ENCODE assay signal across 3 cellular contexts in the genomic region with DNA sequence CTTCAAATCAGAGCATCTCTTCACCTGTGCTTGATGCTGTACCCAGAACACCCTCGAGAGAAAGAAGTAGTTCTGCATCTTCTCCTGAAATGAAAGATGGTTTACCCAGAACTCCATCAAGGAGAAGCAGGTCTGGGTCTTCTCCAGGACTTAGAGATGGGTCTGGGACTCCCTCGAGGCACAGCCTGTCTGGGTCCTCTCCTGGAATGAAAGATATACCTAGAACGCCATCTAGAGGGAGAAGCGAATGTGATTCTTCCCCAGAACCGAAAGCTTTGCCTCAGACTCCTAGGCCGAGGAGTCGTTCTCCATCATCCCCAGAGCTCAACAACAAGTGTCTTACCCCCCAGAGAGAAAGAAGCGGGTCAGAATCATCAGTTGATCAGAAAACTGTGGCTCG.
A peak's percentile ranks its signal among the peaks of the same experiment; 100 is the strongest.
TF ChIP-seq lines count a peak whose summit lies in the region.

No MANE protein-coding gene starts in this region.

TF ChIP-seq in SK-N-SH, 30 proteins besides CTCF, POLR2A, EP300 and RAD21:
- TF ChIP-seq NRF1 (IDR thresholded peaks at IDR 0.05; ENCODE audit: low read depth, low read length) = no peak
- no peak for TF ChIP-seq GABPA (IDR thresholded peaks at IDR 0.05; ENCODE audit: low read depth)
- TF ChIP-seq, protein P1, sequence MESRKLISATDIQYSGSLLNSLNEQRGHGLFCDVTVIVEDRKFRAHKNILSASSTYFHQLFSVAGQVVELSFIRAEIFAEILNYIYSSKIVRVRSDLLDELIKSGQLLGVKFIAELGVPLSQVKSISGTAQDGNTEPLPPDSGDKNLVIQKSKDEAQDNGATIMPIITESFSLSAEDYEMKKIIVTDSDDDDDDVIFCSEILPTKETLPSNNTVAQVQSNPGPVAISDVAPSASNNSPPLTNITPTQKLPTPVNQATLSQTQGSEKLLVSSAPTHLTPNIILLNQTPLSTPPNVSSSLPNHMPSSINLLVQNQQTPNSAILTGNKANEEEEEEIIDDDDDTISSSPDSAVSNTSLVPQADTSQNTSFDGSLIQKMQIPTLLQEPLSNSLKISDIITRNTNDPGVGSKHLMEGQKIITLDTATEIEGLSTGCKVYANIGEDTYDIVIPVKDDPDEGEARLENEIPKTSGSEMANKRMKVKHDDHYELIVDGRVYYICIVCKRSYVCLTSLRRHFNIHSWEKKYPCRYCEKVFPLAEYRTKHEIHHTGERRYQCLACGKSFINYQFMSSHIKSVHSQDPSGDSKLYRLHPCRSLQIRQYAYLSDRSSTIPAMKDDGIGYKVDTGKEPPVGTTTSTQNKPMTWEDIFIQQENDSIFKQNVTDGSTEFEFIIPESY (IDR thresholded peaks at IDR 0.05; ENCODE audit: borderline replicate concordance, low read depth) = no peak
- TF ChIP-seq SIN3A (IDR thresholded peaks at IDR 0.05; ENCODE audit: borderline replicate concordance, low read depth, low read length) = no peak
- TF ChIP-seq FOXM1 (IDR thresholded peaks at IDR 0.05; ENCODE audit: low read depth) = no peak
- TF ChIP-seq ELF1 (IDR thresholded peaks at IDR 0.05) = no peak

TF ChIP-seq in SK-N-SH treated with all-trans-retinoic acid at 6 μM for 48 hours, 23 proteins besides CTCF, POLR2A, EP300 and RAD21:
- TF ChIP-seq ZNF70 (CRISPR knock-in tag; IDR thresholded peaks at IDR 0.05) (no peak), ARNTL (CRISPR knock-in tag; IDR thresholded peaks at IDR 0.05; ENCODE audit: borderline replicate concordance, low read depth) (no peak), TCF4 (CRISPR knock-in tag; IDR thresholded peaks at IDR 0.05; ENCODE audit: borderline replicate concordance) (no peak), ZNF565 (CRISPR knock-in tag; conservative IDR thresholded peaks at IDR 0.05; ENCODE audit: low read depth) (no peak), PPARA (CRISPR knock-in tag; IDR thresholded peaks at IDR 0.05; ENCODE audit: borderline replicate concordance) (no peak), CSDC2 (CRISPR knock-in tag; IDR thresholded peaks at IDR 0.05) (no peak), TOX (CRISPR knock-in tag; IDR thresholded peaks at IDR 0.05; ENCODE audit: borderline replicate concordance) (no peak), ZFP30 (CRISPR knock-in tag; IDR thresholded peaks at IDR 0.05) (no peak)
- TF ChIP-seq, protein P2, sequence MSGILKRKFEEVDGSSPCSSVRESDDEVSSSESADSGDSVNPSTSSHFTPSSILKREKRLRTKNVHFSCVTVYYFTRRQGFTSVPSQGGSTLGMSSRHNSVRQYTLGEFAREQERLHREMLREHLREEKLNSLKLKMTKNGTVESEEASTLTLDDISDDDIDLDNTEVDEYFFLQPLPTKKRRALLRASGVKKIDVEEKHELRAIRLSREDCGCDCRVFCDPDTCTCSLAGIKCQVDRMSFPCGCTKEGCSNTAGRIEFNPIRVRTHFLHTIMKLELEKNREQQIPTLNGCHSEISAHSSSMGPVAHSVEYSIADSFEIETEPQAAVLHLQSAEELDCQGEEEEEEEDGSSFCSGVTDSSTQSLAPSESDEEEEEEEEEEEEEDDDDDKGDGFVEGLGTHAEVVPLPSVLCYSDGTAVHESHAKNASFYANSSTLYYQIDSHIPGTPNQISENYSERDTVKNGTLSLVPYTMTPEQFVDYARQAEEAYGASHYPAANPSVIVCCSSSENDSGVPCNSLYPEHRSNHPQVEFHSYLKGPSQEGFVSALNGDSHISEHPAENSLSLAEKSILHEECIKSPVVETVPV (CRISPR knock-in tag; IDR thresholded peaks at IDR 0.05) = no peak
- TF ChIP-seq, protein P3, sequence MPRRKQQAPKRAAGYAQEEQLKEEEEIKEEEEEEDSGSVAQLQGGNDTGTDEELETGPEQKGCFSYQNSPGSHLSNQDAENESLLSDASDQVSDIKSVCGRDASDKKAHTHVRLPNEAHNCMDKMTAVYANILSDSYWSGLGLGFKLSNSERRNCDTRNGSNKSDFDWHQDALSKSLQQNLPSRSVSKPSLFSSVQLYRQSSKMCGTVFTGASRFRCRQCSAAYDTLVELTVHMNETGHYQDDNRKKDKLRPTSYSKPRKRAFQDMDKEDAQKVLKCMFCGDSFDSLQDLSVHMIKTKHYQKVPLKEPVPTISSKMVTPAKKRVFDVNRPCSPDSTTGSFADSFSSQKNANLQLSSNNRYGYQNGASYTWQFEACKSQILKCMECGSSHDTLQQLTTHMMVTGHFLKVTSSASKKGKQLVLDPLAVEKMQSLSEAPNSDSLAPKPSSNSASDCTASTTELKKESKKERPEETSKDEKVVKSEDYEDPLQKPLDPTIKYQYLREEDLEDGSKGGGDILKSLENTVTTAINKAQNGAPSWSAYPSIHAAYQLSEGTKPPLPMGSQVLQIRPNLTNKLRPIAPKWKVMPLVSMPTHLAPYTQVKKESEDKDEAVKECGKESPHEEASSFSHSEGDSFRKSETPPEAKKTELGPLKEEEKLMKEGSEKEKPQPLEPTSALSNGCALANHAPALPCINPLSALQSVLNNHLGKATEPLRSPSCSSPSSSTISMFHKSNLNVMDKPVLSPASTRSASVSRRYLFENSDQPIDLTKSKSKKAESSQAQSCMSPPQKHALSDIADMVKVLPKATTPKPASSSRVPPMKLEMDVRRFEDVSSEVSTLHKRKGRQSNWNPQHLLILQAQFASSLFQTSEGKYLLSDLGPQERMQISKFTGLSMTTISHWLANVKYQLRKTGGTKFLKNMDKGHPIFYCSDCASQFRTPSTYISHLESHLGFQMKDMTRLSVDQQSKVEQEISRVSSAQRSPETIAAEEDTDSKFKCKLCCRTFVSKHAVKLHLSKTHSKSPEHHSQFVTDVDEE (CRISPR knock-in tag; IDR thresholded peaks at IDR 0.05) = no peak
TF ChIP-seq in SK-N-SH treated with all-trans-retinoic acid at 6 μM for 48 hours: peak in this region for 0.

TF ChIP-seq in GM23338, 12 proteins besides CTCF, POLR2A, EP300 and RAD21:
- TF ChIP-seq, protein P4, sequence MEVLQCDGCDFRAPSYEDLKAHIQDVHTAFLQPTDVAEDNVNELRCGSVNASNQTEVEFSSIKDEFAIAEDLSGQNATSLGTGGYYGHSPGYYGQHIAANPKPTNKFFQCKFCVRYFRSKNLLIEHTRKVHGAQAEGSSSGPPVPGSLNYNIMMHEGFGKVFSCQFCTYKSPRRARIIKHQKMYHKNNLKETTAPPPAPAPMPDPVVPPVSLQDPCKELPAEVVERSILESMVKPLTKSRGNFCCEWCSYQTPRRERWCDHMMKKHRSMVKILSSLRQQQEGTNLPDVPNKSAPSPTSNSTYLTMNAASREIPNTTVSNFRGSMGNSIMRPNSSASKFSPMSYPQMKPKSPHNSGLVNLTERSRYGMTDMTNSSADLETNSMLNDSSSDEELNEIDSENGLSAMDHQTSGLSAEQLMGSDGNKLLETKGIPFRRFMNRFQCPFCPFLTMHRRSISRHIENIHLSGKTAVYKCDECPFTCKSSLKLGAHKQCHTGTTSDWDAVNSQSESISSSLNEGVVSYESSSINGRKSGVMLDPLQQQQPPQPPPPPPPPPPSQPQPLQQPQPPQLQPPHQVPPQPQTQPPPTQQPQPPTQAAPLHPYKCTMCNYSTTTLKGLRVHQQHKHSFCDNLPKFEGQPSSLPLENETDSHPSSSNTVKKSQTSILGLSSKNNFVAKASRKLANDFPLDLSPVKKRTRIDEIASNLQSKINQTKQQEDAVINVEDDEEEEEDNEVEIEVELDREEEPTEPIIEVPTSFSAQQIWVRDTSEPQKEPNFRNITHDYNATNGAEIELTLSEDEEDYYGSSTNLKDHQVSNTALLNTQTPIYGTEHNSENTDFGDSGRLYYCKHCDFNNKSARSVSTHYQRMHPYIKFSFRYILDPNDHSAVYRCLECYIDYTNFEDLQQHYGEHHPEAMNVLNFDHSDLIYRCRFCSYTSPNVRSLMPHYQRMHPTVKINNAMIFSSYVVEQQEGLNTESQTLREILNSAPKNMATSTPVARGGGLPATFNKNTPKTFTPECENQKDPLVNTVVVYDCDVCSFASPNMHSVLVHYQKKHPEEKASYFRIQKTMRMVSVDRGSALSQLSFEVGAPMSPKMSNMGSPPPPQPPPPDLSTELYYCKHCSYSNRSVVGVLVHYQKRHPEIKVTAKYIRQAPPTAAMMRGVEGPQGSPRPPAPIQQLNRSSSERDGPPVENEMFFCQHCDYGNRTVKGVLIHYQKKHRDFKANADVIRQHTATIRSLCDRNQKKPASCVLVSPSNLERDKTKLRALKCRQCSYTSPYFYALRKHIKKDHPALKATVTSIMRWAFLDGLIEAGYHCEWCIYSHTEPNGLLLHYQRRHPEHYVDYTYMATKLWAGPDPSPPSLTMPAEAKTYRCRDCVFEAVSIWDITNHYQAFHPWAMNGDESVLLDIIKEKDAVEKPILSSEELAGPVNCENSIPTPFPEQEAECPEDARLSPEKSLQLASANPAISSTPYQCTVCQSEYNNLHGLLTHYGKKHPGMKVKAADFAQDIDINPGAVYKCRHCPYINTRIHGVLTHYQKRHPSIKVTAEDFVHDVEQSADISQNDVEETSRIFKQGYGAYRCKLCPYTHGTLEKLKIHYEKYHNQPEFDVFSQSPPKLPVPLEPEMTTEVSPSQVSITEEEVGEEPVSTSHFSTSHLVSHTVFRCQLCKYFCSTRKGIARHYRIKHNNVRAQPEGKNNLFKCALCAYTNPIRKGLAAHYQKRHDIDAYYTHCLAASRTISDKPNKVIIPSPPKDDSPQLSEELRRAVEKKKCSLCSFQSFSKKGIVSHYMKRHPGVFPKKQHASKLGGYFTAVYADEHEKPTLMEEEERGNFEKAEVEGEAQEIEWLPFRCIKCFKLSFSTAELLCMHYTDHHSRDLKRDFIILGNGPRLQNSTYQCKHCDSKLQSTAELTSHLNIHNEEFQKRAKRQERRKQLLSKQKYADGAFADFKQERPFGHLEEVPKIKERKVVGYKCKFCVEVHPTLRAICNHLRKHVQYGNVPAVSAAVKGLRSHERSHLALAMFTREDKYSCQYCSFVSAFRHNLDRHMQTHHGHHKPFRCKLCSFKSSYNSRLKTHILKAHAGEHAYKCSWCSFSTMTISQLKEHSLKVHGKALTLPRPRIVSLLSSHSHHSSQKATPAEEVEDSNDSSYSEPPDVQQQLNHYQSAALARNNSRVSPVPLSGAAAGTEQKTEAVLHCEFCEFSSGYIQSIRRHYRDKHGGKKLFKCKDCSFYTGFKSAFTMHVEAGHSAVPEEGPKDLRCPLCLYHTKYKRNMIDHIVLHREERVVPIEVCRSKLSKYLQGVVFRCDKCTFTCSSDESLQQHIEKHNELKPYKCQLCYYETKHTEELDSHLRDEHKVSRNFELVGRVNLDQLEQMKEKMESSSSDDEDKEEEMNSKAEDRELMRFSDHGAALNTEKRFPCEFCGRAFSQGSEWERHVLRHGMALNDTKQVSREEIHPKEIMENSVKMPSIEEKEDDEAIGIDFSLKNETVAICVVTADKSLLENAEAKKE (CRISPR knock-in tag; IDR thresholded peaks at IDR 0.05) = peak; percentile 59; the same call in 1 of the 2 replicates
- no peak for TF ChIP-seq STAT1 (IDR thresholded peaks at IDR 0.05; ENCODE audit: unreplicated experiment)
